8 cellular contexts compared by ENCODE assay signal in the genomic region with DNA sequence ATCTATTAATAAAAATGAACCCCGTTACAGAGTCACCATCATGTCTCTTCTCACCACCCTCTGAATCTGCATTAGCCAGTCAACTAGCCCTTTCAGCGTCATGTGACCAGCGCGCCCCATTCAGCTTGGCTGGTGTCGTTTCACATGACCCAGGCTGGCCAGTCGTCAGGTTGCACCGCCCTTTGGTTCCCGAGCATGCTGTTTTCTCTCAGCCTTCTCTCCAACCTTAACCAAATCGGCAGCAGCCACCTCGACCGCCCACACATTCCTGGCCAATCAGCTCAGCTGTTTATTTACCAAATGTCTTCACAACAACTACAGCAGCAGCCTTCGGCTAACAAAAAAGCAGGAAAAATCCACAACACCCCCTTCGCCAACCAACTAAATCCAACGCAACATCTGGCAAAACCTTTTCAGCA. TPM values are rescaled to one million over a fixed set of nuclear protein-coding genes. Genes with fewer than 3 reads are reported as not detected.
DNase-seq lines count a peak whose midpoint lies in the region; ATAC-seq, FAIRE-seq and TF ChIP-seq lines count a peak whose summit lies in the region.

No MANE protein-coding gene starts in this region.

- H3K27ac Mint-ChIP-seq in mesothelial cell of epicardium = peak overlapping the region; percentile 77

- H3K27ac ChIP-seq in coronary artery = peak overlapping the region; percentile 30 to 33

- H3K36me3 Mint-ChIP-seq in mesothelial cell of epicardium = peaks cover 51% of the 10 kb centered on the region

- peak; percentile 91 for ATAC-seq in stimulated activated naive CD8-positive, alpha-beta T cell treated with anti-CD3 and anti-CD28 coated beads, Interleukin-15, Interleukin-2, amounts not matched to agents 100 U/mL and 50 U/mL, for 24 hours
- ATAC-seq in HG03025 (IDR thresholded peaks at IDR 0.05; ENCODE audit: low FRiP score, unreplicated experiment) (no peak), HG03045 (IDR thresholded peaks at IDR 0.05; ENCODE audit: unreplicated experiment) (no peak)

- DNase-seq in GM12891 (ENCODE audit: insufficient read length, low spot score) = no peak
- DNase-seq in activated CD4-positive, CD25-positive, alpha-beta regulatory T cell treated with anti-CD3 and anti-CD28 coated beads, Interleukin-2, amount 50 U/mL, for 72 hours = peak; percentile 62
- DNase-seq in coronary artery (ENCODE audit: low spot score) = no peak
- no peak for DNase-seq in mesothelial cell of epicardium (ENCODE audit: low spot score in 2 of 2, unreplicated experiment in 2 of 2)
- peak; percentile 71 for DNase-seq in stimulated activated naive CD8-positive, alpha-beta T cell treated with anti-CD3 and anti-CD28 coated beads, Interleukin-15, Interleukin-2, amounts not matched to agents 100 U/mL and 50 U/mL, for 24 hours
- DNase-seq in GM19239 (ENCODE audit: insufficient read length, low spot score) = no peak

- peaks cover 55% of the 10 kb centered on the region for H3K4me1 Mint-ChIP-seq in mesothelial cell of epicardium

- TF ChIP-seq CTCF in coronary artery (IDR thresholded peaks at IDR 0.05) = no peak
- no peak for TF ChIP-seq CTCF in mesothelial cell of epicardium (IDR thresholded peaks at IDR 0.05; ENCODE audit: unreplicated experiment)

- FAIRE-seq in GM12891 (lab: Jason Lieb, UNC) (no peak), GM19239 (lab: Jason Lieb, UNC) (no peak)

- H3K4me3 ChIP-seq in coronary artery = peak overlapping the region; percentile 84

- TF ChIP-seq POLR2A in GM12891 (IDR thresholded peaks at IDR 0.05; ENCODE audit: low read depth, low read length) = no peak

- peak overlapping the region; percentile 95 for H3K4me3 Mint-ChIP-seq in mesothelial cell of epicardium

- H3K27me3 Mint-ChIP-seq in mesothelial cell of epicardium (ENCODE audit: low read depth) = no peaks in the 10 kb centered on the region

- no peaks in the 10 kb centered on the region for H3K9me3 Mint-ChIP-seq in mesothelial cell of epicardium

TF ChIP-seq in GM12891, 5 proteins besides CTCF, POLR2A, EP300 and RAD21:
- TF ChIP-seq SPI1 (IDR thresholded peaks at IDR 0.05; ENCODE audit: low read depth, low read length) = no peak
- TF ChIP-seq TAF1 (IDR thresholded peaks at IDR 0.05; ENCODE audit: low read depth, low read length) = no peak
- peak; percentile 68 for TF ChIP-seq POLR2AphosphoS5 (IDR thresholded peaks at IDR 0.05; ENCODE audit: low read depth, low read length)
- no peak for TF ChIP-seq POU2F2 (IDR thresholded peaks at IDR 0.05; ENCODE audit: low read depth, low read length)
- no peak for TF ChIP-seq PAX5 (IDR thresholded peaks at IDR 0.05; ENCODE audit: insufficient read depth, low read length, severe bottlenecking)

RNA-seq across cellular contexts. Expression of a gene that starts 5.6 kb away (rescaled TPM):
- polyA plus RNA-seq in GM12891 (2012; ENCODE audit: low read depth, missing spikeins) = 352 TPM
- 404 to 411 TPM (median 407 TPM) in 3 replicates for total RNA-seq in mesothelial cell of epicardium

RNA-seq across cellular contexts. Expression of a gene that starts 52.5 kb away (rescaled TPM):
- 8.4 TPM for polyA plus RNA-seq in GM12891 (2012; ENCODE audit: low read depth, missing spikeins)
- 46.3 to 47.8 TPM (median 47.7 TPM) in 3 replicates for total RNA-seq in mesothelial cell of epicardium

Comparison
In these comparisons a context has a peak if more than half of its experiments do, and no peak if none do; other contexts are left out.
1. DNase-seq: peak in activated CD4-positive, CD25-positive, alpha-beta regulatory T cell treated with anti-CD3 and anti-CD28 coated beads, Interleukin-2, amount 50 U/mL, for 72 hours (single experiment) and stimulated activated naive CD8-positive, alpha-beta T cell treated with anti-CD3 and anti-CD28 coated beads, Interleukin-15, Interleukin-2, amounts not matched to agents 100 U/mL and 50 U/mL, for 24 hours (single experiment); none in GM12891 (single experiment), coronary artery (single experiment), mesothelial cell of epicardium (0 of 2) and GM19239 (single experiment).